1 cellular context compared by ENCODE assay signal in genomic region chr4:151744614-151745013, GRCh38.
TF ChIP-seq lines count a peak whose summit lies in the region.

No MANE protein-coding gene starts in this region.

TF ChIP-seq in HCT116, 20 proteins besides CTCF, POLR2A, EP300 and RAD21 (continued from another document):
- no peak for TF ChIP-seq REST (IDR thresholded peaks at IDR 0.05; ENCODE audit: low read depth)
TF ChIP-seq in HCT116: peak in this region for 10.
